Comparison of ENCODE assay signal across 8 cellular contexts in the genomic region with DNA sequence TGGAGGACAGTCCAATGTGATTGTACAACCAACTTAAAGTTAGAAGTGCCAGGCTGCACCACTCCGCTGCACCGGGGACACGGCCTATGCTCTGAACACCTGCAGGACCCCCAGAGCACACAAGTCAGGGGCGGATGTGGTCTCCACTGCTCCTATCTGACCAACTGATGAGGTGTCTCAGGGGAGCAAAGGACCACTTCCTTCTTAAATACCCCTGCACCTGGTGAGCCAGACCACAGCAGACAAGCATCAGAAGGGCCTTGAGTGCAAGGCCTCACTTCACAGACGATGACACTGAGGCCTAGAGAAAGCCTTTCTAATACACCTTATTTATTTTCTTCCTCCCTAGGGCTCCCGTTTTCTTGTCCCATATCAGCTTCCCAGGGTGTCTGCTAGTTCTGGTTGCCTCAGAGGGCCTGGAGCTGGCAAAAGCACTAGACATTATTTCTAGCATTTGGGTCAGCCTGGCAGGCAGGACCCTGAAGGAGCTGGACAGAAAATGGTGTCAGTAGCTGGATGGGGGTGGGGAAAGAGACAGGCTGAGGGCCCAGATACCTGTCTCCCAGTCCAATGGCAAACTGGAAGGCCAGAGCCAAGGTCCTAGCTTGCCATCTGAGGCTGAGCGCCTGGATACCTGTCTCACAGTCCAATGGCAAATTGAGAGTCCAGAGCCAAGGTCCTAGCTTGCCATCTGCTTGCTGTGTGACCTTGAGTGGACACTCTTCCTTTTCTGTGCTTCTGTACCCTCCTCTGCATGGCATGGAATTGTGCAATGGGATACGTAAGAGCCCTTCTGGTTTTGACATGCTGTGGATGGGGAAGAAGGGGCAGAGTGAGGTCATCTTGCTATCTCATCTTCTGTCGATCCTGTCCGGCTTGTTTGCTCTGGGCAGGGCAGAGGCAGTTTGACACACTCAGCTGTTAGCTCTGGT. TPM values are rescaled to one million over a fixed set of nuclear protein-coding genes. Genes with fewer than 3 reads are reported as not detected.
A peak's percentile ranks its signal among the peaks of the same experiment; 100 is the strongest.
DNase-seq lines count a peak whose midpoint lies in the region; ATAC-seq and TF ChIP-seq lines count a peak whose summit lies in the region.

No MANE protein-coding gene starts in this region.

- peak overlapping the region; percentile 73 for H2BK120ac ChIP-seq in trophoblast cell (ENCODE audit: insufficient read depth, low read length, poor library complexity)

- H3K36me3 Mint-ChIP-seq in mesothelial cell of epicardium, result no peaks in the 10 kb centered on the region

- H3K9me3 ChIP-seq in MM.1S (replicated peaks; ENCODE audit: insufficient read depth, low read length) (no peaks in the 10 kb centered on the region), trophoblast cell (ENCODE audit: insufficient read depth, low read depth, low read length) (no peaks in the 10 kb centered on the region)

- H3K9ac ChIP-seq in MM.1S (ENCODE audit: low read length) (peak overlapping the region; percentile 28; the same call in 1 of the 2 replicates), trophoblast cell (ENCODE audit: low read length) (no peak overlapping the region)

- H3K14ac ChIP-seq in trophoblast cell (ENCODE audit: low read length), result no peak overlapping the region

- H4K8ac ChIP-seq in trophoblast cell (ENCODE audit: low read depth, low read length), result peak overlapping the region; percentile 27

- H3K27me3 ChIP-seq in MM.1S (replicated peaks; ENCODE audit: insufficient read depth, low read length) (no peaks in the 10 kb centered on the region), trophoblast cell (ENCODE audit: insufficient read depth, low read length) (no peaks in the 10 kb centered on the region)

- TF ChIP-seq CTCF in MM.1S (IDR thresholded peaks at IDR 0.05; ENCODE audit: low read length), result no peak
- TF ChIP-seq CTCF in mesothelial cell of epicardium (IDR thresholded peaks at IDR 0.05; ENCODE audit: unreplicated experiment), result no peak

- H3K27ac Mint-ChIP-seq in mesothelial cell of epicardium, result no peak overlapping the region

- H2AFZ ChIP-seq in MM.1S (ENCODE audit: low read length) (no peak overlapping the region), trophoblast cell (ENCODE audit: insufficient read depth, low read length, poor library complexity) (peak overlapping the region; percentile 14)

- H3K27me3 Mint-ChIP-seq in mesothelial cell of epicardium (ENCODE audit: low read depth), result no peaks in the 10 kb centered on the region

- H3K79me2 ChIP-seq in MM.1S (ENCODE audit: low read length), result peaks cover 87% of the 10 kb centered on the region
- no peaks in the 10 kb centered on the region for H3K79me2 ChIP-seq in trophoblast cell (ENCODE audit: control insufficient read depth, insufficient read depth, low read length, poor library complexity)

- peak overlapping the region; percentile 76 for H3K4me2 ChIP-seq in MM.1S (ENCODE audit: low read depth, low read length)
- no peak overlapping the region for H3K4me2 ChIP-seq in trophoblast cell (ENCODE audit: low read length)

- H3K18ac ChIP-seq in trophoblast cell (ENCODE audit: low read length), result peak overlapping the region; percentile 18

- no CpG with 5 or more reads among the region's 10 CpGs for WGBS in trophoblast cell (ENCODE audit: extremely low coverage, insufficient coverage, insufficient read length)

- H3K36me3 ChIP-seq in MM.1S (replicated peaks; ENCODE audit: insufficient read depth, low read length) (peaks cover 7% of the 10 kb centered on the region; the same call in 1 of the 2 replicates), trophoblast cell (ENCODE audit: control insufficient read depth in 1 of 2, insufficient read depth in 2 of 2, low read length in 2 of 2) (no peaks in the 10 kb centered on the region)

- H4K12ac ChIP-seq in trophoblast cell (ENCODE audit: low read depth, low read length), result no peak overlapping the region

- no peaks in the 10 kb centered on the region for H4K20me1 ChIP-seq in MM.1S (ENCODE audit: insufficient read depth, low read length)

- H3K4me1 ChIP-seq in MM.1S (ENCODE audit: low read length) (peaks cover 63% of the 10 kb centered on the region), trophoblast cell (ENCODE audit: control insufficient read depth in 1 of 2, insufficient read depth in 2 of 2, low read length in 2 of 2) (peaks cover 26 to 39% of the 10 kb centered on the region in 2 experiments)

- H3K4me1 Mint-ChIP-seq in mesothelial cell of epicardium, result peaks cover 14% of the 10 kb centered on the region

- ATAC-seq in GM18499 (IDR thresholded peaks at IDR 0.05; ENCODE audit: insufficient read depth, unreplicated experiment), result peak; percentile 36
- peak; percentile 55 for ATAC-seq in GM21619 (IDR thresholded peaks at IDR 0.05; ENCODE audit: unreplicated experiment)

- no peak overlapping the region for H3K4me3 Mint-ChIP-seq in mesothelial cell of epicardium

- H3K79me1 ChIP-seq in trophoblast cell (ENCODE audit: low read length), result peaks cover 13% of the 10 kb centered on the region

- DNase-seq in MM.1S, result peak; percentile 72
- DNase-seq in caudate nucleus (lab: John Stamatoyannopoulos, UW), result no peak
- peak; percentile 84 to 94 for DNase-seq in trophoblast cell
- DNase-seq in mesothelial cell of epicardium (ENCODE audit: low spot score in 2 of 2, unreplicated experiment in 2 of 2), result no peak
- DNase-seq in cortex of kidney (lab: John Stamatoyannopoulos, UW), result no peak
- DNase-seq in NCI-H187 (lab: John Stamatoyannopoulos, UW), result no peak

- peak overlapping the region; percentile 40 for H2AK5ac ChIP-seq in trophoblast cell (ENCODE audit: low read length)

- H2BK5ac ChIP-seq in trophoblast cell (ENCODE audit: low read depth, low read length, poor library complexity), result peak overlapping the region; percentile 73

- no peak overlapping the region for H3K23ac ChIP-seq in trophoblast cell (ENCODE audit: low read length)

- H2BK12ac ChIP-seq in trophoblast cell (ENCODE audit: low read length), result peak overlapping the region; percentile 15

- H3K27ac ChIP-seq in MM.1S (ENCODE audit: low read length), result peak overlapping the region; percentile 82
- peak overlapping the region; percentile 30 for H3K27ac ChIP-seq in caudate nucleus (ENCODE audit: low read depth, low read length)
- H3K27ac ChIP-seq in trophoblast cell (ENCODE audit: low read depth, low read length), result peak overlapping the region; percentile 40

- no peaks in the 10 kb centered on the region for H3K9me2 ChIP-seq in MM.1S (replicated peaks; ENCODE audit: insufficient read depth, low read length)

- H3K4ac ChIP-seq in trophoblast cell (ENCODE audit: low read depth, low read length), result peak overlapping the region; percentile 28

- peaks cover 30% of the 10 kb centered on the region for H3F3A ChIP-seq in MM.1S (ENCODE audit: insufficient read depth, low read length)

- H3K4me3 ChIP-seq in MM.1S (ENCODE audit: low read length), result peak overlapping the region; percentile 6; the same call in 1 of the 2 replicates
- H3K4me3 ChIP-seq in trophoblast cell (ENCODE audit: low read depth, low read length), result no peak overlapping the region

- peak overlapping the region; percentile 47 for H4K91ac ChIP-seq in trophoblast cell (ENCODE audit: low read depth, low read length)

- no peaks in the 10 kb centered on the region for H3K9me3 Mint-ChIP-seq in mesothelial cell of epicardium

RNA-seq across cellular contexts. Expression of gene CCDC69, which starts 9.0 kb away (rescaled TPM):
- 9.9 and 10.2 TPM in 2 replicates for polyA plus RNA-seq in trophoblast cell (2013)
- 4.7 to 5.5 TPM (median 4.8 TPM) in 3 replicates for total RNA-seq in mesothelial cell of epicardium

RNA-seq across cellular contexts. Expression of gene GM2A, which starts 38.1 kb away (rescaled TPM):
- polyA plus RNA-seq in trophoblast cell (2013), result 103 and 109 TPM in 2 replicates
- total RNA-seq in mesothelial cell of epicardium, result 41.8 to 42.9 TPM (median 42.7 TPM) in 3 replicates

RNA-seq across cellular contexts. Expression of gene ANXA6, which starts 57.3 kb away (rescaled TPM):
- 81.4 and 88.5 TPM in 2 replicates for polyA plus RNA-seq in trophoblast cell (2013)
- 178 to 197 TPM (median 186 TPM) in 3 replicates for total RNA-seq in mesothelial cell of epicardium

Comparison
In these comparisons a context has a peak if more than half of its experiments do, and no peak if none do; other contexts are left out.
1. DNase-seq: peak in MM.1S (single experiment) and trophoblast cell (2 of 2); none in caudate nucleus (0 of 61), mesothelial cell of epicardium (0 of 2), cortex of kidney (single experiment) and NCI-H187 (0 of 2).
2. H3K27ac ChIP-seq: peak in every context shown above with its lines; median percentile 82 in MM.1S; 40 in trophoblast cell; 30 in caudate nucleus.